1 cellular context compared by ENCODE assay signal in genomic region chr2:63463142-63463541, GRCh38.
TF ChIP-seq lines count a peak whose summit lies in the region.

No MANE protein-coding gene starts in this region.

TF ChIP-seq in K562, 482 proteins besides CTCF, POLR2A, EP300 and RAD21 (continued from another document):
- TF ChIP-seq MAFF (IDR thresholded peaks at IDR 0.05; ENCODE audit: low read length) (peak; percentile 35; the same call in 1 of the 2 replicates), ERF (CRISPR knock-in tag; IDR thresholded peaks at IDR 0.05) (no peak), MAFG (tag; conservative IDR thresholded peaks at IDR 0.05) (peak; percentile 54)
